In genomic region chr14:82837611-82838140, GRCh38 we compare ENCODE assay signal across 25 cellular contexts.
"Had no signal": no experiment of that assay in that cellular context is flagged by ENCODE, and none has a peak within 500 bp of the region (broad histone marks: within the 10 kb centered on the region; RNA-seq: fewer than 3 reads in every experiment).

No MANE protein-coding gene starts in this region.

- H3K4me3 Mint-ChIP-seq: effector memory CD8-positive, alpha-beta T cell; naive thymus-derived CD8-positive, alpha-beta T cell; nephron progenitor cell; stimulated activated memory B cell treated with anti-CD40 and anti-IgM and Interleukin-4, amounts not matched to agents 10 μg/mL and 1 μg/mL and 100 μg/mL, for 72 hours had no signal

- H3K9me3 ChIP-seq: esophagus squamous epithelium, lower lobe of right lung, ovary, psoas muscle, sigmoid colon, thoracic aorta, tibial nerve, upper lobe of right lung, uterus had no signal

- DNase-seq: cortex of kidney; effector memory CD8-positive, alpha-beta T cell; erythroblast; esophagus squamous epithelium; foreskin melanocyte; glutamatergic neuron; hypothalamus; left ventricle myocardium superior; lower lobe of right lung; naive thymus-derived CD8-positive, alpha-beta T cell; nephron progenitor cell; occipital lobe; ovary; posterior cingulate gyrus; psoas muscle; right cardiac atrium; sigmoid colon; stimulated activated CD4-positive, alpha-beta T cell treated with anti-CD3 and anti-CD28 coated beads, Interleukin-4, amount 100 ng/mL, for 4 hours; stimulated activated naive CD8-positive, alpha-beta T cell treated with anti-CD3 and anti-CD28 coated beads, Interleukin-15, Interleukin-2, amounts not matched to agents 100 U/mL and 50 U/mL, for 24 hours; substantia nigra; upper lobe of right lung; uterus had no signal

- H3K27ac ChIP-seq: esophagus squamous epithelium, lower lobe of right lung, ovary, psoas muscle, sigmoid colon, thoracic aorta, tibial nerve, upper lobe of right lung, uterus had no signal

- H3K27me3 Mint-ChIP-seq: effector memory CD8-positive, alpha-beta T cell; naive thymus-derived CD8-positive, alpha-beta T cell; stimulated activated memory B cell treated with anti-CD40 and anti-IgM and Interleukin-4, amounts not matched to agents 10 μg/mL and 1 μg/mL and 100 μg/mL, for 72 hours had no signal

- H3K36me3 ChIP-seq: esophagus squamous epithelium, lower lobe of right lung, ovary, sigmoid colon, thoracic aorta, tibial nerve, upper lobe of right lung, uterus had no signal

- H3K27ac Mint-ChIP-seq: effector memory CD8-positive, alpha-beta T cell; naive thymus-derived CD8-positive, alpha-beta T cell; nephron progenitor cell; stimulated activated memory B cell treated with anti-CD40 and anti-IgM and Interleukin-4, amounts not matched to agents 10 μg/mL and 1 μg/mL and 100 μg/mL, for 72 hours had no signal

- H3K4me1 ChIP-seq: esophagus squamous epithelium, lower lobe of right lung, psoas muscle, sigmoid colon, tibial nerve, upper lobe of right lung, uterus had no signal

- H3K4me3 ChIP-seq: esophagus squamous epithelium, lower lobe of right lung, ovary, psoas muscle, sigmoid colon, thoracic aorta, tibial nerve, upper lobe of right lung, uterus had no signal

- H3K4me1 Mint-ChIP-seq: naive thymus-derived CD8-positive, alpha-beta T cell; nephron progenitor cell; stimulated activated memory B cell treated with anti-CD40 and anti-IgM and Interleukin-4, amounts not matched to agents 10 μg/mL and 1 μg/mL and 100 μg/mL, for 72 hours had no signal

- H3K36me3 Mint-ChIP-seq: naive thymus-derived CD8-positive, alpha-beta T cell; stimulated activated memory B cell treated with anti-CD40 and anti-IgM and Interleukin-4, amounts not matched to agents 10 μg/mL and 1 μg/mL and 100 μg/mL, for 72 hours had no signal

- H3K9me3 Mint-ChIP-seq: nephron progenitor cell had no signal

- H3K27me3 ChIP-seq: esophagus squamous epithelium, ovary, sigmoid colon, tibial nerve, upper lobe of right lung, uterus had no signal
